22 cellular contexts compared by ENCODE assay signal in the genomic region with DNA sequence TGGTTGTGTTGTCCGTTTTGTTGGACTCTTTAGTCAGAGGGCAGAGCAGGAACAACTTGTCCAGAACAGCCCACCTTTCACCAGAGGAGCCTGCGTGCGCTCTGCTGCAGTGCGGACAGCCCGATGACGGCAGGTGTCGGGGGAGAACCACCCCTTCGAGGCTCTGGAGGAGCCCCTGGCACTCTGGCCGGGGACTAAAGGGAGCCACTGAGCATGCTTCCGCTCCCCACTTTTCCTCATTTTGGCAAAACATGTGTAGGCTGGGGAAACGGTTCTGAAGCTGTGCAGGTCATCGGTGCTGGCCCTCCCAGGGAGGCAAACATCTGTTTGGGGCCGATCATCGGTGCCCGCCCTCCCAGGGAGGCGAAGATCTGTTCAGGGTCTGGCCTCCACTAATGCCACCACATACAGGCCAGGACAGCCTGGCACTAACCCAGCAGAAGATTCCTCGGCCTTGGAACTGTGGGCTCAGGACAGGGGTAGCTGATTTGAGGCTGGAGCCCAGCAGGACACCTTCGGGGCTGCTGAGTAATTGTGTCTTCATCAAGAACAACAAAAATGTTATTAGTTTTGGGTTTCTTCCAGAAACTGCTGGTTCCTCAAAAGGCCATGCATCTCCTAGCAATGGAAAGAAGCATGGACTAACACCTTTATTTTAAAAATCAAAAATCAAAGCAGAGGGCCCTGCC.
"Had no signal": no experiment of that assay in that cellular context is flagged by ENCODE, and none has a peak within 500 bp of the region (broad histone marks: within the 10 kb centered on the region; RNA-seq: fewer than 3 reads in every experiment).

No MANE protein-coding gene starts in this region.

- H3K9me3 Mint-ChIP-seq: activated CD4-positive, alpha-beta memory T cell treated with anti-CD3 and anti-CD28 coated beads, Interleukin-2, amount 10 ng/mL, durations not matched to agents 7 days and 5 days; activated CD4-positive, alpha-beta T cell treated with anti-CD3 and anti-CD28 coated beads, Interleukin-2, amount 10 ng/mL, durations not matched to agents 24 days and 14 days; activated naive CD4-positive, alpha-beta T cell treated with anti-CD3 and anti-CD28 coated beads, Interleukin-2, amount 50 U/mL, for 72 hours; activated T-cell treated with anti-CD3 and anti-CD28 coated beads, Interleukin-2, amount 50 U/mL, for 24 hours; memory B cell; naive thymus-derived CD8-positive, alpha-beta T cell; stimulated activated naive CD8-positive, alpha-beta T cell treated with anti-CD3 and anti-CD28 coated beads, Interleukin-15, Interleukin-2, amounts not matched to agents 100 ng/mL and 50 ng/mL, for 24 hours had no signal

- H3K27me3 ChIP-seq: right lobe of liver had no signal

- DNase-seq: activated CD4-positive, alpha-beta memory T cell treated with anti-CD3 and anti-CD28 coated beads, Interleukin-2, amount 10 ng/mL, durations not matched to agents 7 days and 5 days; activated CD4-positive, alpha-beta T cell treated with anti-CD3 and anti-CD28 coated beads, Interleukin-2, amount 10 ng/mL, durations not matched to agents 24 days and 14 days; activated CD4-positive, CD25-positive, alpha-beta regulatory T cell treated with anti-CD3 and anti-CD28 coated beads, Interleukin-2, amount 50 U/mL, for 72 hours; activated CD8-positive, alpha-beta memory T cell treated with anti-CD3 and anti-CD28 coated beads, Interleukin-2, amount 50 U/mL, for 48 hours; activated T-cell treated with anti-CD3 and anti-CD28 coated beads, Interleukin-2, amount 50 U/mL, for 24 hours; dermis blood vessel endothelial cell; effector CD4-positive, alpha-beta T cell; esophagus squamous epithelium; left colon; naive thymus-derived CD8-positive, alpha-beta T cell; right lobe of liver; small intestine; stimulated activated CD4-positive, alpha-beta T cell treated with anti-CD3 and anti-CD28 coated beads, Interleukin-4, amount 100 ng/mL, for 24 hours; T-helper 17 cell; trophoblast cell had no signal

- H3K4me1 Mint-ChIP-seq: activated CD4-positive, alpha-beta memory T cell treated with anti-CD3 and anti-CD28 coated beads, Interleukin-2, amount 10 ng/mL, durations not matched to agents 7 days and 5 days; activated CD4-positive, alpha-beta T cell treated with anti-CD3 and anti-CD28 coated beads, Interleukin-2, amount 10 ng/mL, durations not matched to agents 24 days and 14 days; memory B cell; stimulated activated effector memory CD8-positive, alpha-beta T cell treated with anti-CD3 and anti-CD28 coated beads, Interleukin-12 subunit alpha, Interleukin-12 subunit beta, amount 100 ng/mL, for 72 hours; T-helper 17 cell had no signal

- H3K4me3 ChIP-seq: esophagus squamous epithelium, gastroesophageal sphincter, hepatocyte, right lobe of liver, thoracic aorta had no signal

- H3K27me3 Mint-ChIP-seq: activated CD4-positive, alpha-beta memory T cell treated with anti-CD3 and anti-CD28 coated beads, Interleukin-2, amount 10 ng/mL, durations not matched to agents 7 days and 5 days; activated CD4-positive, alpha-beta T cell treated with anti-CD3 and anti-CD28 coated beads, Interleukin-2, amount 10 ng/mL, durations not matched to agents 24 days and 14 days had no signal

- H3K36me3 Mint-ChIP-seq: activated naive CD4-positive, alpha-beta T cell treated with anti-CD3 and anti-CD28 coated beads, Interleukin-2, amount 50 U/mL, for 72 hours; memory B cell; naive thymus-derived CD8-positive, alpha-beta T cell; stimulated activated effector memory CD8-positive, alpha-beta T cell treated with anti-CD3 and anti-CD28 coated beads, Interleukin-12 subunit alpha, Interleukin-12 subunit beta, amount 100 ng/mL, for 72 hours had no signal

- H3K9me3 ChIP-seq: esophagus squamous epithelium, gastroesophageal sphincter, right lobe of liver, thoracic aorta had no signal

- H3K27ac Mint-ChIP-seq: activated CD4-positive, alpha-beta memory T cell treated with anti-CD3 and anti-CD28 coated beads, Interleukin-2, amount 10 ng/mL, durations not matched to agents 7 days and 5 days; activated CD4-positive, alpha-beta T cell treated with anti-CD3 and anti-CD28 coated beads, Interleukin-2, amount 10 ng/mL, durations not matched to agents 24 days and 14 days; activated naive CD4-positive, alpha-beta T cell treated with anti-CD3 and anti-CD28 coated beads, Interleukin-2, amount 50 U/mL, for 72 hours; activated T-cell treated with anti-CD3 and anti-CD28 coated beads, Interleukin-2, amount 50 U/mL, for 24 hours; memory B cell; stimulated activated effector memory CD8-positive, alpha-beta T cell treated with anti-CD3 and anti-CD28 coated beads, Interleukin-12 subunit alpha, Interleukin-12 subunit beta, amount 100 ng/mL, for 72 hours; stimulated activated naive CD8-positive, alpha-beta T cell treated with anti-CD3 and anti-CD28 coated beads, Interleukin-15, Interleukin-2, amounts not matched to agents 100 ng/mL and 50 ng/mL, for 24 hours; T-helper 17 cell had no signal

- H3K4me3 Mint-ChIP-seq: activated CD4-positive, alpha-beta memory T cell treated with anti-CD3 and anti-CD28 coated beads, Interleukin-2, amount 10 ng/mL, durations not matched to agents 7 days and 5 days; activated CD4-positive, alpha-beta T cell treated with anti-CD3 and anti-CD28 coated beads, Interleukin-2, amount 10 ng/mL, durations not matched to agents 24 days and 14 days; activated T-cell treated with anti-CD3 and anti-CD28 coated beads, Interleukin-2, amount 50 U/mL, for 24 hours; memory B cell; naive thymus-derived CD8-positive, alpha-beta T cell; stimulated activated effector memory CD8-positive, alpha-beta T cell treated with anti-CD3 and anti-CD28 coated beads, Interleukin-12 subunit alpha, Interleukin-12 subunit beta, amount 100 ng/mL, for 72 hours; stimulated activated naive CD8-positive, alpha-beta T cell treated with anti-CD3 and anti-CD28 coated beads, Interleukin-15, Interleukin-2, amounts not matched to agents 100 ng/mL and 50 ng/mL, for 24 hours; T-helper 17 cell had no signal

- H3K36me3 ChIP-seq: esophagus squamous epithelium, gastroesophageal sphincter, right lobe of liver, thoracic aorta had no signal
